1 cellular context compared by ENCODE assay signal in the genomic region with DNA sequence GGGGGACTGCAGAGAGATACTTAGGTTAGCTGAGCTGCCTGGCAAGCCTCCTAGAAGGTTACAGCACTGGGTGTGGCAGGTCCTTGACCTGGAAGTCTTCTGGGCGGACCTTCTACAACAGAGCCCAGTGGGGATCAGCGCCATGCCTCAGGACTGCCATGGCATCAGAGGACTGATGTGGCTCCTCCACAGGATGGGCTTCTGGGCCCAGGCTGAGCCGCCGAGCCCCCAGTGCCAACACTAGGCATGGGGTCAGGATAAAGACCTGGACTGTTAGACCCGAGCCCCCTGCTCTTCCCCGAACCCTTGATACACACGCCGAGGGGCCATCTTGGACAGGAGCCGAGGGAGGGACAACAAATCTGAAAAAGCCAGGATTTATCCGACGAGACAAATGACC.
TF ChIP-seq lines count a peak whose summit lies in the region.

No MANE protein-coding gene starts in this region.

TF ChIP-seq in H1, 55 proteins besides CTCF, POLR2A, EP300 and RAD21 (continued from another document):
- TF ChIP-seq BRCA1 (IDR thresholded peaks at IDR 0.05; ENCODE audit: low read depth, low read length) (no peak), NRF1 (IDR thresholded peaks at IDR 0.05; ENCODE audit: low read depth, low read length) (no peak), TAF7 (optimal IDR thresholded peaks at IDR 0.05; ENCODE audit: borderline replicate concordance, low read depth, low read length) (no peak), TAF1 (IDR thresholded peaks at IDR 0.05; ENCODE audit: low read depth, low read length) (no peak), SP2 (IDR thresholded peaks at IDR 0.05; ENCODE audit: low read length) (no peak), CHD1 (IDR thresholded peaks at IDR 0.05; ENCODE audit: low read depth, low read length) (no peak), ASH2L (IDR thresholded peaks at IDR 0.05; ENCODE audit: low read length) (no peak), JUND (IDR thresholded peaks at IDR 0.05; ENCODE audit: low read length) (no peak), CEBPB (IDR thresholded peaks at IDR 0.05; ENCODE audit: low read depth, low read length) (no peak), HDAC6 (IDR thresholded peaks at IDR 0.05; ENCODE audit: low read depth, low read length) (no peak), YY1 (IDR thresholded peaks at IDR 0.05; ENCODE audit: low read depth, low read length) (no peak)
- TF ChIP-seq, protein P1, sequence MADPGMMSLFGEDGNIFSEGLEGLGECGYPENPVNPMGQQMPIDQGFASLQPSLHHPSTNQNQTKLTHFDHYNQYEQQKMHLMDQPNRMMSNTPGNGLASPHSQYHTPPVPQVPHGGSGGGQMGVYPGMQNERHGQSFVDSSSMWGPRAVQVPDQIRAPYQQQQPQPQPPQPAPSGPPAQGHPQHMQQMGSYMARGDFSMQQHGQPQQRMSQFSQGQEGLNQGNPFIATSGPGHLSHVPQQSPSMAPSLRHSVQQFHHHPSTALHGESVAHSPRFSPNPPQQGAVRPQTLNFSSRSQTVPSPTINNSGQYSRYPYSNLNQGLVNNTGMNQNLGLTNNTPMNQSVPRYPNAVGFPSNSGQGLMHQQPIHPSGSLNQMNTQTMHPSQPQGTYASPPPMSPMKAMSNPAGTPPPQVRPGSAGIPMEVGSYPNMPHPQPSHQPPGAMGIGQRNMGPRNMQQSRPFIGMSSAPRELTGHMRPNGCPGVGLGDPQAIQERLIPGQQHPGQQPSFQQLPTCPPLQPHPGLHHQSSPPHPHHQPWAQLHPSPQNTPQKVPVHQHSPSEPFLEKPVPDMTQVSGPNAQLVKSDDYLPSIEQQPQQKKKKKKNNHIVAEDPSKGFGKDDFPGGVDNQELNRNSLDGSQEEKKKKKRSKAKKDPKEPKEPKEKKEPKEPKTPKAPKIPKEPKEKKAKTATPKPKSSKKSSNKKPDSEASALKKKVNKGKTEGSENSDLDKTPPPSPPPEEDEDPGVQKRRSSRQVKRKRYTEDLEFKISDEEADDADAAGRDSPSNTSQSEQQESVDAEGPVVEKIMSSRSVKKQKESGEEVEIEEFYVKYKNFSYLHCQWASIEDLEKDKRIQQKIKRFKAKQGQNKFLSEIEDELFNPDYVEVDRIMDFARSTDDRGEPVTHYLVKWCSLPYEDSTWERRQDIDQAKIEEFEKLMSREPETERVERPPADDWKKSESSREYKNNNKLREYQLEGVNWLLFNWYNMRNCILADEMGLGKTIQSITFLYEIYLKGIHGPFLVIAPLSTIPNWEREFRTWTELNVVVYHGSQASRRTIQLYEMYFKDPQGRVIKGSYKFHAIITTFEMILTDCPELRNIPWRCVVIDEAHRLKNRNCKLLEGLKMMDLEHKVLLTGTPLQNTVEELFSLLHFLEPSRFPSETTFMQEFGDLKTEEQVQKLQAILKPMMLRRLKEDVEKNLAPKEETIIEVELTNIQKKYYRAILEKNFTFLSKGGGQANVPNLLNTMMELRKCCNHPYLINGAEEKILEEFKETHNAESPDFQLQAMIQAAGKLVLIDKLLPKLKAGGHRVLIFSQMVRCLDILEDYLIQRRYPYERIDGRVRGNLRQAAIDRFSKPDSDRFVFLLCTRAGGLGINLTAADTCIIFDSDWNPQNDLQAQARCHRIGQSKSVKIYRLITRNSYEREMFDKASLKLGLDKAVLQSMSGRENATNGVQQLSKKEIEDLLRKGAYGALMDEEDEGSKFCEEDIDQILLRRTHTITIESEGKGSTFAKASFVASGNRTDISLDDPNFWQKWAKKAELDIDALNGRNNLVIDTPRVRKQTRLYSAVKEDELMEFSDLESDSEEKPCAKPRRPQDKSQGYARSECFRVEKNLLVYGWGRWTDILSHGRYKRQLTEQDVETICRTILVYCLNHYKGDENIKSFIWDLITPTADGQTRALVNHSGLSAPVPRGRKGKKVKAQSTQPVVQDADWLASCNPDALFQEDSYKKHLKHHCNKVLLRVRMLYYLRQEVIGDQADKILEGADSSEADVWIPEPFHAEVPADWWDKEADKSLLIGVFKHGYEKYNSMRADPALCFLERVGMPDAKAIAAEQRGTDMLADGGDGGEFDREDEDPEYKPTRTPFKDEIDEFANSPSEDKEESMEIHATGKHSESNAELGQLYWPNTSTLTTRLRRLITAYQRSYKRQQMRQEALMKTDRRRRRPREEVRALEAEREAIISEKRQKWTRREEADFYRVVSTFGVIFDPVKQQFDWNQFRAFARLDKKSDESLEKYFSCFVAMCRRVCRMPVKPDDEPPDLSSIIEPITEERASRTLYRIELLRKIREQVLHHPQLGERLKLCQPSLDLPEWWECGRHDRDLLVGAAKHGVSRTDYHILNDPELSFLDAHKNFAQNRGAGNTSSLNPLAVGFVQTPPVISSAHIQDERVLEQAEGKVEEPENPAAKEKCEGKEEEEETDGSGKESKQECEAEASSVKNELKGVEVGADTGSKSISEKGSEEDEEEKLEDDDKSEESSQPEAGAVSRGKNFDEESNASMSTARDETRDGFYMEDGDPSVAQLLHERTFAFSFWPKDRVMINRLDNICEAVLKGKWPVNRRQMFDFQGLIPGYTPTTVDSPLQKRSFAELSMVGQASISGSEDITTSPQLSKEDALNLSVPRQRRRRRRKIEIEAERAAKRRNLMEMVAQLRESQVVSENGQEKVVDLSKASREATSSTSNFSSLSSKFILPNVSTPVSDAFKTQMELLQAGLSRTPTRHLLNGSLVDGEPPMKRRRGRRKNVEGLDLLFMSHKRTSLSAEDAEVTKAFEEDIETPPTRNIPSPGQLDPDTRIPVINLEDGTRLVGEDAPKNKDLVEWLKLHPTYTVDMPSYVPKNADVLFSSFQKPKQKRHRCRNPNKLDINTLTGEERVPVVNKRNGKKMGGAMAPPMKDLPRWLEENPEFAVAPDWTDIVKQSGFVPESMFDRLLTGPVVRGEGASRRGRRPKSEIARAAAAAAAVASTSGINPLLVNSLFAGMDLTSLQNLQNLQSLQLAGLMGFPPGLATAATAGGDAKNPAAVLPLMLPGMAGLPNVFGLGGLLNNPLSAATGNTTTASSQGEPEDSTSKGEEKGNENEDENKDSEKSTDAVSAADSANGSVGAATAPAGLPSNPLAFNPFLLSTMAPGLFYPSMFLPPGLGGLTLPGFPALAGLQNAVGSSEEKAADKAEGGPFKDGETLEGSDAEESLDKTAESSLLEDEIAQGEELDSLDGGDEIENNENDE (IDR thresholded peaks at IDR 0.05; ENCODE audit: insufficient replicate concordance, low read length) = no peak
TF ChIP-seq in H1: peak in this region for 0.
